Comparison of ENCODE assay signal across 20 cellular contexts in the genomic region with DNA sequence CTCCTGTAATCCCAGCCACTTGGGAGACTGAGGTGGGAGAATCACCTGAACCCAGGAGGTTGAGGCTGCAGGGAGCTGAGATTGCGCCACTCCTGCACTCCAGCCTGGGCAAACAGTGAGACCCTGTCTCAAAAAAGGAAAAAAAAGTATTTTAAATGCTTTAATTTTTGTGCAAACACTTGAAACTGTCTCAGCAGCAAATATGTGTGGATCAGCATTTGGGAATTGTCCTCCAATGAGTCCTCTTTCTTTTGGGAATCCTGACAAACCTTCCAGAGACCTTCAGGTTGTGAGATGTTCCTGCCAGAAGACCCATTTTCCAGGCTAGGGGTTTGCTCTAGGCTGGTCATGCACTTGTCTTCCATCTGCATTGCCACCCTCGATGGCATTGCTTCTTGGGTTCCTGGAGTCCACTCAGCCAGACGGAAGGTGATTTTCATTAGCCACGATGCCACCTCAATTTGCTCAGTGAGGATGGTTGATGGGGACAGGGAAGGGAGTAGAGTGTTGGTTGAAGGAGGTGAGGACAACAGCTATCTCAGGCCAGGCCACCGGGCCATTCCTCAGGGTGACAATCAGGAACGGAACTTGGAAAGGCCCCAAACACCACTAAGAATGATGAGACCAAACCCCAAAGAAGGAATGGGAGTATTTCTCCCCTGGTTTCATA. TPM values are rescaled to one million over a fixed set of nuclear protein-coding genes. Genes with fewer than 3 reads are reported as not detected.
"Had no signal": no experiment of that assay in that cellular context is flagged by ENCODE, and none has a peak within 500 bp of the region (broad histone marks: within the 10 kb centered on the region; RNA-seq: fewer than 3 reads in every experiment).

No MANE protein-coding gene starts in this region.

- H3K36me3 ChIP-seq: neutrophil had no signal

- ATAC-seq: activated T-cell treated with anti-CD3 and anti-CD28 coated beads, Interleukin-2, amount 50 U/mL, for 72 hours; mucosa of descending colon; naive thymus-derived CD8-positive, alpha-beta T cell had no signal

- H3K9me3 ChIP-seq: mucosa of descending colon, neutrophil had no signal

- DNase-seq: activated CD4-positive, alpha-beta T cell treated with anti-CD3 and anti-CD28 coated beads, Interleukin-2, amount 10 ng/mL, durations not matched to agents 24 days and 14 days; activated CD4-positive, CD25-positive, alpha-beta regulatory T cell; activated gamma-delta T cell treated with Interleukin-2 at 50 U/mL for 16 hours; activated T-cell treated with anti-CD3 and anti-CD28 coated beads, Interleukin-2, amount 50 U/mL, for 72 hours; amniotic stem cell; central memory CD4-positive, alpha-beta T cell; cortex of kidney; effector CD8-positive, alpha-beta T cell; foreskin melanocyte; islet precursor cell; naive thymus-derived CD8-positive, alpha-beta T cell; stimulated activated CD4-positive, alpha-beta T cell treated with anti-CD3 and anti-CD28 coated beads, Interleukin-15, amount 100 ng/mL, for 24 hours; stimulated activated CD4-positive, alpha-beta T cell treated with anti-CD3 and anti-CD28 coated beads, Interleukin-4, amount 100 ng/mL, for 1 hour; stimulated activated naive CD4-positive, alpha-beta T cell; trophoblast cell had no signal

- H3K27ac ChIP-seq: neutrophil, skin epidermis had no signal

- H3K4me3 ChIP-seq: mucosa of descending colon, skin epidermis had no signal

RNA-seq across cellular contexts. Expression of a gene that starts 55.4 kb away (rescaled TPM):
- total RNA-seq: activated CD4-positive, alpha-beta T cell treated with anti-CD3 and anti-CD28 coated beads, Interleukin-2, amount 10 ng/mL, durations not matched to agents 24 days and 14 days; activated T-cell treated with anti-CD3 and anti-CD28 coated beads, Interleukin-2, amount 50 U/mL, for 72 hours; SK-MEL-5 had no signal
- polyA plus RNA-seq: fibroblast of lung; naive thymus-derived CD8-positive, alpha-beta T cell had no signal
